10 cellular contexts compared by ENCODE assay signal in genomic region chr14:81122326-81122725, GRCh38.
DNase-seq lines count a peak whose midpoint lies in the region; ATAC-seq lines count a peak whose summit lies in the region.
"Had no signal": no experiment of that assay in that cellular context is flagged by ENCODE, and none has a peak within 500 bp of the region (broad histone marks: within the 10 kb centered on the region; RNA-seq: fewer than 3 reads in every experiment).

No MANE protein-coding gene starts in this region.

- H3K36me3 Mint-ChIP-seq in activated CD4-positive, alpha-beta T cell treated with anti-CD3 and anti-CD28 coated beads for 36 hours (ENCODE audit: low read depth) = no peaks in the 10 kb centered on the region
- H3K36me3 Mint-ChIP-seq in activated CD4-positive, alpha-beta T cell treated with anti-CD3 and anti-CD28 coated beads, Interleukin-2, amount 10 ng/mL, durations not matched to agents 7 days and 5 days (ENCODE audit: low read depth) = peaks cover 2% of the 10 kb centered on the region
- H3K36me3 Mint-ChIP-seq in stimulated activated memory B cell treated with anti-CD40 and anti-IgM and Interleukin-4, amounts not matched to agents 10 μg/mL and 1 μg/mL and 100 μg/mL, for 72 hours = peaks cover 21% of the 10 kb centered on the region

- H3K27ac ChIP-seq in neuronal stem cell (replicated peaks; ENCODE audit: low read length) = no peak overlapping the region

- no peak overlapping the region for H3K27ac Mint-ChIP-seq in activated CD4-positive, alpha-beta T cell treated with anti-CD3 and anti-CD28 coated beads for 36 hours
- H3K27ac Mint-ChIP-seq in activated CD4-positive, alpha-beta T cell treated with anti-CD3 and anti-CD28 coated beads, Interleukin-2, amount 10 ng/mL, durations not matched to agents 7 days and 5 days = no peak overlapping the region
- no peak overlapping the region for H3K27ac Mint-ChIP-seq in stimulated activated memory B cell treated with anti-CD40 and anti-IgM and Interleukin-4, amounts not matched to agents 10 μg/mL and 1 μg/mL and 100 μg/mL, for 72 hours
- H3K27ac Mint-ChIP-seq: activated T-helper 2 cell treated with anti-CD3 and anti-CD28 coated beads, Interferon-gamma antibody, Interleukin-2, Interleukin-4, amounts not matched to agents 10 μg/mL and 5 μg/mL and 100 μg/mL, durations not matched to agents 14 hours and 24 hours and 36 hours had no signal

- intact Hi-C loops in activated CD4-positive, alpha-beta T cell treated with anti-CD3 and anti-CD28 coated beads for 36 hours (cut with DNase I, micrococcal nuclease) = no loop called here

- H2BK12ac ChIP-seq in neuronal stem cell (ENCODE audit: low read length) = no peak overlapping the region

- H3K4me3 ChIP-seq in neuronal stem cell (ENCODE audit: low read length in 2 of 2) = no peak overlapping the region

- H3K23ac ChIP-seq in neuronal stem cell (ENCODE audit: low read depth, low read length, poor library complexity) = no peak overlapping the region

- H3K27me3 ChIP-seq in neuronal stem cell (ENCODE audit: control insufficient read depth in 3 of 3, insufficient read depth in 3 of 3, low read depth in 1 of 3, low read length in 3 of 3) = no peaks in the 10 kb centered on the region

- peak; percentile 60 for ATAC-seq in activated CD4-positive, alpha-beta T cell treated with anti-CD3 and anti-CD28 coated beads for 36 hours
- ATAC-seq in GM21786 (IDR thresholded peaks at IDR 0.05; ENCODE audit: unreplicated experiment) (peak; percentile 99), HG03354 (IDR thresholded peaks at IDR 0.05; ENCODE audit: poor library complexity, severe bottlenecking, unreplicated experiment) (peak; percentile 100)
- ATAC-seq in stimulated activated memory B cell treated with anti-CD40 and anti-IgM and Interleukin-4, amounts not matched to agents 10 μg/mL and 1 μg/mL and 100 μg/mL, for 72 hours = peak; percentile 77

- no peak overlapping the region for H3K14ac ChIP-seq in neuronal stem cell (ENCODE audit: low read length)

- CTCF ChIA-PET in activated CD4-positive, alpha-beta T cell treated with anti-CD3 and anti-CD28 coated beads for 36 hours (lab: Charles Lee) = no interaction called here
- CTCF ChIA-PET in activated CD4-positive, alpha-beta T cell treated with anti-CD3 and anti-CD28 coated beads, Interleukin-2, amount 10 ng/mL, durations not matched to agents 7 days and 5 days (lab: Charles Lee) = no interaction called here

- peaks cover 4% of the 10 kb centered on the region for H3K4me1 Mint-ChIP-seq in activated CD4-positive, alpha-beta T cell treated with anti-CD3 and anti-CD28 coated beads for 36 hours
- peaks cover 7% of the 10 kb centered on the region for H3K4me1 Mint-ChIP-seq in activated CD4-positive, alpha-beta T cell treated with anti-CD3 and anti-CD28 coated beads, Interleukin-2, amount 10 ng/mL, durations not matched to agents 7 days and 5 days
- peaks cover 37% of the 10 kb centered on the region for H3K4me1 Mint-ChIP-seq in stimulated activated memory B cell treated with anti-CD40 and anti-IgM and Interleukin-4, amounts not matched to agents 10 μg/mL and 1 μg/mL and 100 μg/mL, for 72 hours

- H2BK120ac ChIP-seq in neuronal stem cell (ENCODE audit: low read depth, low read length) = no peak overlapping the region

- no peak for DNase-seq in activated CD4-positive, alpha-beta T cell treated with anti-CD3 and anti-CD28 coated beads for 36 hours
- DNase-seq in activated CD4-positive, alpha-beta T cell treated with anti-CD3 and anti-CD28 coated beads, Interleukin-2, amount 10 ng/mL, durations not matched to agents 7 days and 5 days = no peak
- no peak for DNase-seq in NK-92 treated with Interleukin-12 subunit alpha and Interleukin-12 subunit beta, amount 100 ng/mL, for 24 hours (lab: John Stamatoyannopoulos, UW)
- DNase-seq in neuronal stem cell (ENCODE audit: low spot score) (no peak), NCI-H524 treated with DMSO at 0.1 percent for 48 hours (lab: John Stamatoyannopoulos, UW) (no peak)
- DNase-seq: T-helper 9 cell had no signal

- no CpG with 5 or more reads among the region's 3 CpGs for WGBS in neuronal stem cell (ENCODE audit: extremely low coverage in 2 of 2, insufficient read length in 2 of 2, insufficient replicate concordance in 1 of 2), 2 donors

- H3K4ac ChIP-seq in neuronal stem cell (ENCODE audit: low read length) = no peak overlapping the region

- H3K79me1 ChIP-seq in neuronal stem cell (ENCODE audit: low read depth, low read length) = no peaks in the 10 kb centered on the region

- H3K27me3 Mint-ChIP-seq in activated CD4-positive, alpha-beta T cell treated with anti-CD3 and anti-CD28 coated beads for 36 hours = no peaks in the 10 kb centered on the region
- peaks cover 1% of the 10 kb centered on the region for H3K27me3 Mint-ChIP-seq in activated CD4-positive, alpha-beta T cell treated with anti-CD3 and anti-CD28 coated beads, Interleukin-2, amount 10 ng/mL, durations not matched to agents 7 days and 5 days
- peaks cover 13% of the 10 kb centered on the region for H3K27me3 Mint-ChIP-seq in stimulated activated memory B cell treated with anti-CD40 and anti-IgM and Interleukin-4, amounts not matched to agents 10 μg/mL and 1 μg/mL and 100 μg/mL, for 72 hours

- H4K91ac ChIP-seq in neuronal stem cell (ENCODE audit: low read depth, low read length, poor library complexity) = no peak overlapping the region

- POLR2A ChIA-PET in activated CD4-positive, alpha-beta T cell treated with anti-CD3 and anti-CD28 coated beads for 36 hours (lab: Charles Lee) = no interaction called here
- POLR2A ChIA-PET in activated CD4-positive, alpha-beta T cell treated with anti-CD3 and anti-CD28 coated beads, Interleukin-2, amount 10 ng/mL, durations not matched to agents 7 days and 5 days (lab: Charles Lee) = no interaction called here

- no peaks in the 10 kb centered on the region for H3K4me1 ChIP-seq in neuronal stem cell (ENCODE audit: control insufficient read depth in 2 of 2, insufficient read depth in 1 of 2, low read depth in 1 of 2, low read length in 2 of 2)

- peaks cover 0 to 3% of the 10 kb centered on the region in 2 donors for H3K9me3 ChIP-seq in neuronal stem cell (replicated peaks in 1 of 2; ENCODE audit: control insufficient read depth in 2 of 2, insufficient read depth in 1 of 2, low read depth in 1 of 2, low read length in 2 of 2)

- H2AK5ac ChIP-seq in neuronal stem cell (ENCODE audit: low read depth, low read length) = no peak overlapping the region

- H3K4me3 Mint-ChIP-seq in activated CD4-positive, alpha-beta T cell treated with anti-CD3 and anti-CD28 coated beads for 36 hours = no peak overlapping the region
- no peak overlapping the region for H3K4me3 Mint-ChIP-seq in activated CD4-positive, alpha-beta T cell treated with anti-CD3 and anti-CD28 coated beads, Interleukin-2, amount 10 ng/mL, durations not matched to agents 7 days and 5 days
- H3K4me3 Mint-ChIP-seq in stimulated activated memory B cell treated with anti-CD40 and anti-IgM and Interleukin-4, amounts not matched to agents 10 μg/mL and 1 μg/mL and 100 μg/mL, for 72 hours = peak overlapping the region; percentile 1

- H2AFZ ChIP-seq in neuronal stem cell (ENCODE audit: low read length) = no peak overlapping the region

- H3K4me2 ChIP-seq in neuronal stem cell (ENCODE audit: insufficient read depth, low read length, poor library complexity, severe bottlenecking) = no peak overlapping the region

- H3K9ac ChIP-seq in neuronal stem cell (ENCODE audit: low read depth, low read length, poor library complexity) = no peak overlapping the region

- H3K18ac ChIP-seq in neuronal stem cell (ENCODE audit: low read length) = no peak overlapping the region

- no peak overlapping the region for H2BK15ac ChIP-seq in neuronal stem cell (ENCODE audit: low read length)

- no peak overlapping the region for H4K8ac ChIP-seq in neuronal stem cell (ENCODE audit: low read depth, low read length)

- H3K9me3 Mint-ChIP-seq in activated CD4-positive, alpha-beta T cell treated with anti-CD3 and anti-CD28 coated beads for 36 hours (ENCODE audit: low read depth) = no peaks in the 10 kb centered on the region
- no peaks in the 10 kb centered on the region for H3K9me3 Mint-ChIP-seq in activated CD4-positive, alpha-beta T cell treated with anti-CD3 and anti-CD28 coated beads, Interleukin-2, amount 10 ng/mL, durations not matched to agents 7 days and 5 days
- peaks cover 9% of the 10 kb centered on the region for H3K9me3 Mint-ChIP-seq in stimulated activated memory B cell treated with anti-CD40 and anti-IgM and Interleukin-4, amounts not matched to agents 10 μg/mL and 1 μg/mL and 100 μg/mL, for 72 hours

- H2BK5ac ChIP-seq in neuronal stem cell (ENCODE audit: low read length) = no peak overlapping the region

- H3K36me3 ChIP-seq in neuronal stem cell (replicated peaks in 1 of 2; ENCODE audit: control insufficient read depth in 2 of 2, insufficient read depth in 2 of 2, low read length in 2 of 2) = no peaks in the 10 kb centered on the region
